19 cellular contexts compared by ENCODE assay signal in genomic region chr10:132884691-132885271, GRCh38. TPM values are rescaled to one million over a fixed set of nuclear protein-coding genes. Genes with fewer than 3 reads are reported as not detected.
DNase-seq lines count a peak whose midpoint lies in the region; ATAC-seq and TF ChIP-seq lines count a peak whose summit lies in the region.
"Had no signal": no experiment of that assay in that cellular context is flagged by ENCODE, and none has a peak within 500 bp of the region (broad histone marks: within the 10 kb centered on the region; RNA-seq: fewer than 3 reads in every experiment).

No MANE protein-coding gene starts in this region.

- no peak for TF ChIP-seq POLR2A in sigmoid colon (IDR thresholded peaks at IDR 0.05)

- TF ChIP-seq CTCF in RWPE2 (IDR thresholded peaks at IDR 0.05; ENCODE audit: poor library complexity, severe bottlenecking) (no peak), left lung (IDR thresholded peaks at IDR 0.05) (no peak), sigmoid colon (IDR thresholded peaks at IDR 0.05) (no peak)

- no peak overlapping the region for H3K4me3 ChIP-seq in RWPE2 (ENCODE audit: severe bottlenecking)
- no peak overlapping the region for H3K4me3 ChIP-seq in left lung
- no peak overlapping the region for H3K4me3 ChIP-seq in sigmoid colon
- H3K4me3 ChIP-seq: BLaER1 had no signal

- DNase-seq in activated effector memory CD4-positive, alpha-beta T cell treated with anti-CD3 and anti-CD28 coated beads, Interleukin-2, amount 50 U/mL, for 16 hours = peak; percentile 56
- no peak for DNase-seq in activated effector memory CD4-positive, alpha-beta T cell treated with Interleukin-2 at 50 U/mL for 16 hours
- peak; percentile 56 for DNase-seq in RWPE2 (ENCODE audit: low spot score)
- peak; percentile 26 to 71 for DNase-seq in left lung
- DNase-seq in sigmoid colon = peak; percentile 41
- no peak for DNase-seq in Kasumi-1 (lab: John Stamatoyannopoulos, UW)
- no peak for DNase-seq in NCI-H187 (lab: John Stamatoyannopoulos, UW)
- no peak for DNase-seq in epidermal melanocyte (ENCODE audit: insufficient read length, low spot score)
- DNase-seq: 8988T; CD8-positive, alpha-beta memory T cell; GF-D8; HCEC 1CT; KBM-7; NCI-H1092; NCI-H1694; NCI-H446; NCI-H774 had no signal

- H3K4me1 ChIP-seq in RWPE2 (ENCODE audit: insufficient read depth, poor library complexity, severe bottlenecking) (no peaks in the 10 kb centered on the region), left lung (no peaks in the 10 kb centered on the region), sigmoid colon (peaks cover 0 to under 1% (median 0%) of the 10 kb centered on the region in 4 donors)

- ATAC-seq in RWPE2 (ENCODE audit: low read depth) = 0 out of 3 replicates have a peak, but pooled peaks have one; percentile 22
- ATAC-seq in left lung = no peak

- 86 to 90% methylated on average over 28 of the region's 28 CpGs for WGBS in sigmoid colon, 2 donors

- no peaks in the 10 kb centered on the region for H3K36me3 ChIP-seq in RWPE2 (ENCODE audit: low read depth)
- no peaks in the 10 kb centered on the region for H3K36me3 ChIP-seq in left lung
- no peaks in the 10 kb centered on the region for H3K36me3 ChIP-seq in sigmoid colon
- H3K36me3 ChIP-seq: BLaER1 had no signal

- intact Hi-C loops in left lung (cut with DNase I) (no loop called here), sigmoid colon (cut with DNase I) (no loop called here)

- no peaks in the 10 kb centered on the region for H3K9me3 ChIP-seq in RWPE2 (ENCODE audit: severe bottlenecking)
- H3K9me3 ChIP-seq in left lung = no peaks in the 10 kb centered on the region
- H3K9me3 ChIP-seq in sigmoid colon = no peaks in the 10 kb centered on the region
- H3K9me3 ChIP-seq: BLaER1 had no signal

- TF ChIP-seq EP300 in sigmoid colon (IDR thresholded peaks at IDR 0.05) = no peak

- H3K27ac ChIP-seq in RWPE2 (ENCODE audit: poor library complexity, severe bottlenecking) = no peak overlapping the region
- no peak overlapping the region for H3K27ac ChIP-seq in left lung
- no peak overlapping the region for H3K27ac ChIP-seq in sigmoid colon
- H3K27ac ChIP-seq: BLaER1 had no signal

- H3K27me3 ChIP-seq in RWPE2 (ENCODE audit: insufficient read depth, poor library complexity, severe bottlenecking) (peaks cover 1% of the 10 kb centered on the region), left lung (peaks cover 0 to 37% of the 10 kb centered on the region in 2 donors), sigmoid colon (peaks cover 0 to 3% (median 0%) of the 10 kb centered on the region in 3 donors)

RNA-seq across cellular contexts. Expression of gene CFAP46, which starts 57.6 kb away (rescaled TPM):
- total RNA-seq in left lung (1 to 10 TPM; 1.2 to 4.1 TPM), sigmoid colon (1 to 10 TPM in 1 of 4 donors, under 1 TPM in 2, not detected in 1; 0.36 to 1.7 (median 0.41) TPM)
- polyA plus RNA-seq in sigmoid colon = under 1 TPM in 1 of 3 donors, not detected in 2; 0.10 TPM
- total RNA-seq: M059J had no signal
- polyA plus RNA-seq: CD8-positive, alpha-beta memory T cell had no signal

Comparison
In these comparisons a context has a peak if more than half of its experiments do, and no peak if none do; other contexts are left out.
1. DNase-seq: peak in activated effector memory CD4-positive, alpha-beta T cell treated with anti-CD3 and anti-CD28 coated beads, Interleukin-2, amount 50 U/mL, for 16 hours (single experiment), RWPE2 (single experiment), left lung (2 of 2) and sigmoid colon (single experiment); none in activated effector memory CD4-positive, alpha-beta T cell treated with Interleukin-2 at 50 U/mL for 16 hours (single experiment), Kasumi-1 (0 of 2), NCI-H187 (0 of 2) and epidermal melanocyte (single experiment).